ENCODE assay signal across 14 cellular contexts in the genomic region with DNA sequence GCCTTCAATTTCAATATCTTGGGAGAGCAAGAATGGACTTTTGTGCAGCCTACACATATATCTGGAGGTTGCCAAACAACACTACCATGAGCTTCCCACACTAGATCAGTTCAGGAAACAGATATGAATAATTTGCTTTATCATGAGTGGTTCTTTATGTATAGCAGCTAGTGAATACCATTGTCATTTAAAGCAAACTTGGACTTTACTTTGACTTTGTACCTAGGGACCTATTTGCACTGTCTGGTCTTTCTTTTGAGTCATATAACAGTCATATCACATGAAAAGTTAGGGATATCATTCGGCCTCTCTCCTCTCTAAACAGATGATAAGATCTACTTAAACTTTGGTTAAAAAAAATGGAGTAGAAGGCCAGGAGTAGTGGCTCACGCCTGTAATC. TPM values are rescaled to one million over a fixed set of nuclear protein-coding genes. Genes with fewer than 3 reads are reported as not detected.
DNase-seq lines count a peak whose midpoint lies in the region; ATAC-seq, FAIRE-seq and TF ChIP-seq lines count a peak whose summit lies in the region.
"Had no signal": no experiment of that assay in that cellular context is flagged by ENCODE, and none has a peak within 500 bp of the region (broad histone marks: within the 10 kb centered on the region; RNA-seq: fewer than 3 reads in every experiment).

No MANE protein-coding gene starts in this region.

- no peak for TF ChIP-seq RAD21 in HepG2 (CRISPR knock-in tag; IDR thresholded peaks at IDR 0.05)

- H3K27ac Mint-ChIP-seq in naive thymus-derived CD8-positive, alpha-beta T cell, result peak overlapping the region in 9 of 10 donors; percentile 17 to 76 (median 57)

- H3K4me1 Mint-ChIP-seq in naive thymus-derived CD8-positive, alpha-beta T cell, result peaks cover 12 to 63% (median 56%) of the 10 kb centered on the region in 4 donors

- H3K79me2 ChIP-seq in HepG2 (ENCODE audit: insufficient read depth, low read length), result no peaks in the 10 kb centered on the region
- no peaks in the 10 kb centered on the region for H3K79me2 ChIP-seq in endothelial cell of umbilical vein (ENCODE audit: control insufficient read depth, insufficient read depth, low read length)

- H3K4me2 ChIP-seq in HepG2 (ENCODE audit: low read depth, low read length), result peak overlapping the region; percentile 42
- no peak overlapping the region for H3K4me2 ChIP-seq in endothelial cell of umbilical vein (ENCODE audit: insufficient read depth, low read length)

- no peak overlapping the region for H2AFZ ChIP-seq in HepG2 (ENCODE audit: low read length)
- H2AFZ ChIP-seq in endothelial cell of umbilical vein (ENCODE audit: low read depth, low read length), result no peak overlapping the region

- no TSS peak for BruUV-seq in HepG2 (replicated peaks; lab: Mats Ljungman, UMichigan)
- BruUV-seq in endothelial cell of umbilical vein (replicated peaks; lab: Mats Ljungman, UMichigan), result no TSS peak

- no peak for TF ChIP-seq EP300 in HepG2 (IDR thresholded peaks at IDR 0.05; ENCODE audit: low read depth in 2 of 2, low read length in 2 of 2)
- TF ChIP-seq EP300 in HepG2 (CRISPR knock-in tag; IDR thresholded peaks at IDR 0.05; ENCODE audit: borderline replicate concordance), result no peak

- TF ChIP-seq POLR2A in HepG2 (IDR thresholded peaks at IDR 0.05; ENCODE audit: insufficient read depth in 1 of 2, low read depth in 2 of 2, low read length in 2 of 2) (no peak), right lobe of liver (IDR thresholded peaks at IDR 0.05) (no peak), endothelial cell of umbilical vein (IDR thresholded peaks at IDR 0.05; ENCODE audit: low read depth, low read length) (no peak), prostate gland (IDR thresholded peaks at IDR 0.05) (no peak)

- H4K20me1 ChIP-seq in HepG2 (ENCODE audit: insufficient read depth, low read length) (no peaks in the 10 kb centered on the region), endothelial cell of umbilical vein (replicated peaks; ENCODE audit: control insufficient read depth, extremely low read depth, insufficient read depth, low read length) (no peaks in the 10 kb centered on the region)

- peaks cover 0 to 2% (median 0%) of the 10 kb centered on the region in 9 donors for H3K9me3 Mint-ChIP-seq in naive thymus-derived CD8-positive, alpha-beta T cell

- H3K4me1 ChIP-seq in HepG2 (ENCODE audit: insufficient read depth, low read length) (peaks cover 54% of the 10 kb centered on the region), right lobe of liver (peaks cover 0 to 41% (median 13%) of the 10 kb centered on the region in 4 donors), endothelial cell of umbilical vein (ENCODE audit: control insufficient read depth, extremely low read depth, insufficient read depth, low read length) (peaks cover 8% of the 10 kb centered on the region), prostate gland (replicated peaks) (no peaks in the 10 kb centered on the region)

- TF ChIP-seq CTCF in HepG2 (CRISPR knock-in tag; IDR thresholded peaks at IDR 0.05) (no peak), right lobe of liver (IDR thresholded peaks at IDR 0.05) (no peak), D721Med (IDR thresholded peaks at IDR 0.05; ENCODE audit: insufficient read depth, missing control alignments) (no peak), endothelial cell of umbilical vein (IDR thresholded peaks at IDR 0.05; ENCODE audit: extremely low read depth in 1 of 2, insufficient read depth in 1 of 2, low read depth in 1 of 2, low read length in 2 of 2) (no peak), prostate gland (IDR thresholded peaks at IDR 0.05) (no peak)

- POLR2A ChIA-PET in HepG2 (lab: Yijun Ruan, JAX) (no interaction called here), endothelial cell of umbilical vein (lab: Charles Lee) (no interaction called here)
- POLR2A ChIA-PET in naive thymus-derived CD8-positive, alpha-beta T cell (lab: Charles Lee), result no interaction called here

- WGBS in HepG2 (ENCODE audit: low lambda C conversion rate), result 0% methylated on average over 2 of the region's 2 CpGs
- 59% methylated on average over 2 of the region's 2 CpGs for WGBS in right lobe of liver (ENCODE audit: insufficient coverage, low coverage, low lambda C conversion rate, missing lambda C conversion rate)
- 77% methylated on average over 2 of the region's 2 CpGs for WGBS in prostate gland

- H3K4me3 Mint-ChIP-seq in naive thymus-derived CD8-positive, alpha-beta T cell, result no peak overlapping the region

- H3K4me3 ChIP-seq in HepG2 (replicated peaks in 1 of 3; ENCODE audit: insufficient read depth in 1 of 3, low read depth in 2 of 3, low read length in 3 of 3), result no peak overlapping the region; a peak in 1 of 6 replicates
- no peak overlapping the region for H3K4me3 ChIP-seq in right lobe of liver
- no peak overlapping the region for H3K4me3 ChIP-seq in endothelial cell of umbilical vein (replicated peaks in 1 of 3; ENCODE audit: insufficient read depth in 1 of 3, low read depth in 1 of 3, low read length in 3 of 3)
- no peak overlapping the region for H3K4me3 ChIP-seq in prostate gland
- H3K4me3 ChIP-seq: HAP-1 had no signal

- no peaks in the 10 kb centered on the region for H3K36me3 ChIP-seq in HepG2 (replicated peaks in 1 of 2; ENCODE audit: control insufficient read depth in 1 of 2, insufficient read depth in 2 of 2, low read length in 2 of 2)
- no peaks in the 10 kb centered on the region for H3K36me3 ChIP-seq in right lobe of liver
- H3K36me3 ChIP-seq in endothelial cell of umbilical vein (ENCODE audit: control insufficient read depth in 2 of 2, extremely low read depth in 1 of 2, insufficient read depth in 2 of 2, low read length in 2 of 2), result no peaks in the 10 kb centered on the region
- no peaks in the 10 kb centered on the region for H3K36me3 ChIP-seq in prostate gland
- H3K36me3 ChIP-seq: BE2C, HAP-1 had no signal

- H3K9me3 ChIP-seq in HepG2 (ENCODE audit: low read length) (no peaks in the 10 kb centered on the region), right lobe of liver (no peaks in the 10 kb centered on the region), endothelial cell of umbilical vein (replicated peaks; ENCODE audit: control insufficient read depth, insufficient read depth, low read length) (no peaks in the 10 kb centered on the region), prostate gland (no peaks in the 10 kb centered on the region)
- H3K9me3 ChIP-seq: BE2C, HAP-1 had no signal

- DNase-seq in HepG2 (ENCODE audit: low spot score), result peak; percentile 65
- no peak for DNase-seq in right lobe of liver
- no peak for DNase-seq in D721Med (ENCODE audit: insufficient read length, low spot score)
- no peak for DNase-seq in endothelial cell of umbilical vein (ENCODE audit: low read depth, low spot score)
- no peak for DNase-seq in naive thymus-derived CD8-positive, alpha-beta T cell
- DNase-seq in NCI-H748 treated with DMSO at 0.1 percent for 48 hours (lab: John Stamatoyannopoulos, UW), result no peak
- no peak for DNase-seq in prostate gland (ENCODE audit: low spot score)
- no peak for DNase-seq in stimulated activated CD4-positive, alpha-beta T cell treated with anti-CD3 and anti-CD28 coated beads, Interleukin-2, amount 100 ng/mL, for 48 hours
- DNase-seq: BE2C, DMS 273 treated with DMSO at 0.1 percent for 48 hours had no signal

- CTCF ChIA-PET in HepG2 (lab: Yijun Ruan, JAX; ENCODE audit: low intra/inter-chr PET ratio, low total read pairs), result no interaction called here
- CTCF ChIA-PET in endothelial cell of umbilical vein (lab: Charles Lee), result no interaction called here

- H3K9me1 ChIP-seq in endothelial cell of umbilical vein (replicated peaks; ENCODE audit: control insufficient read depth, extremely low read depth, insufficient read depth, low read length), result no peaks in the 10 kb centered on the region

- ATAC-seq in HepG2 (no peak), right lobe of liver (no peak)
- no peak for ATAC-seq in naive thymus-derived CD8-positive, alpha-beta T cell

- in situ Hi-C loops in HepG2 (cut with HindIII; ENCODE audit: extremely low pct_ligation_motif_present, low pct_unique_long_range_greater_than_20kb), result loop anchor here (10.0 kb wide), 1 partner anchor 115 kb away; no protein-coding TSS in a partner anchor

- intact Hi-C loops in HepG2 (cut with micrococcal nuclease; ENCODE audit: unreplicated experiment), result no loop called here
- intact Hi-C loops in right lobe of liver (cut with DNase I), result no loop called here
- intact Hi-C loops in endothelial cell of umbilical vein (cut with micrococcal nuclease), result no loop called here
- intact Hi-C loops in prostate gland (cut with DNase I), result no loop called here

- H3K9ac ChIP-seq in HepG2 (ENCODE audit: insufficient read depth, low read depth, low read length) (no peak overlapping the region), endothelial cell of umbilical vein (replicated peaks; ENCODE audit: extremely low read depth, insufficient read depth, low read length) (no peak overlapping the region)

- no peaks in the 10 kb centered on the region for H3K36me3 Mint-ChIP-seq in naive thymus-derived CD8-positive, alpha-beta T cell

- dilution Hi-C loops in endothelial cell of umbilical vein (cut with MboI; ENCODE audit: extremely low pct_ligation_motif_present, low sequenced_read_pairs), result no loop called here

- peak; percentile 59 for FAIRE-seq in HepG2 (lab: Jason Lieb, UNC)
- FAIRE-seq in D721Med (lab: Jason Lieb, UNC), result peak; percentile 73
- peak; percentile 4 for FAIRE-seq in endothelial cell of umbilical vein (lab: Jason Lieb, UNC)
- FAIRE-seq: H1, HTR-8/SVneo had no signal

- H3K27ac ChIP-seq in HepG2 (ENCODE audit: extremely low read length, insufficient read depth, low read length) (no peak overlapping the region), right lobe of liver (no peak overlapping the region), endothelial cell of umbilical vein (ENCODE audit: insufficient read depth, low read depth, low read length) (no peak overlapping the region), prostate gland (no peak overlapping the region)
- H3K27ac ChIP-seq: C4-2B had no signal

- peaks cover 0 to 4% (median 0%) of the 10 kb centered on the region in 5 donors for H3K27me3 Mint-ChIP-seq in naive thymus-derived CD8-positive, alpha-beta T cell

- H3K27me3 ChIP-seq in HepG2 (ENCODE audit: control insufficient read depth in 1 of 2, insufficient read depth in 2 of 2, low read length in 2 of 2) (no peaks in the 10 kb centered on the region), right lobe of liver (no peaks in the 10 kb centered on the region), endothelial cell of umbilical vein (ENCODE audit: control insufficient read depth in 2 of 2, insufficient read depth in 2 of 2, low read length in 2 of 2) (no peaks in the 10 kb centered on the region), prostate gland (replicated peaks; ENCODE audit: insufficient read depth) (no peaks in the 10 kb centered on the region)
- H3K27me3 ChIP-seq: BE2C had no signal

RNA-seq across cellular contexts. Expression of a gene that starts 5.5 kb away (rescaled TPM):
- total RNA-seq in HepG2 (2016; rRNA removed; fragmentation: Illumina TruSeq; extraction: Trizol), result 17.6 and 23.9 TPM in 2 replicates
- total RNA-seq in HepG2 (2016; cell fraction: cytosol; rRNA removed; fragmentation: Illumina TruSeq; extraction: Trizol; ENCODE audit: low read depth), result 5.6 and 7.1 TPM in 2 replicates
- total RNA-seq in HepG2 (2016; cell fraction: insoluble cytoplasmic fraction; rRNA removed; fragmentation: Illumina TruSeq; extraction: Trizol), result 17.3 and 22.5 TPM in 2 replicates
- 20.1 and 26.9 TPM in 2 replicates for total RNA-seq in HepG2 (2016; cell fraction: membrane; rRNA removed; fragmentation: Illumina TruSeq; extraction: Trizol)
- 17.2 and 18.5 TPM in 2 replicates for total RNA-seq in HepG2 (2016; cell fraction: nucleus; rRNA removed; fragmentation: Illumina TruSeq; extraction: Trizol)
- 14.4 and 19.9 TPM in 2 replicates for polyA plus RNA-seq in HepG2 (2011; rRNA removed)
- polyA plus RNA-seq in HepG2 (2011; cell fraction: cytosol; rRNA removed), result 18.3 and 19.7 TPM in 2 replicates
- 19.7 and 23.1 TPM in 2 replicates for polyA plus RNA-seq in HepG2 (2011; cell fraction: nucleus; rRNA removed)
- 23.6 and 23.7 TPM in 2 replicates for polyA plus RNA-seq in HepG2 (2012)
- polyA plus RNA-seq in HepG2 (2016; cell fraction: cytosol; fragmentation: Illumina TruSeq; extraction: Trizol; ENCODE audit: low read depth), result 4.4 and 5.1 TPM in 2 replicates
- polyA plus RNA-seq in HepG2 (2016; cell fraction: insoluble cytoplasmic fraction; fragmentation: Illumina TruSeq; extraction: Trizol; ENCODE audit: low read depth), result 20.8 and 26.3 TPM in 2 replicates
- polyA plus RNA-seq in HepG2 (2016; cell fraction: membrane; fragmentation: Illumina TruSeq; extraction: Trizol; ENCODE audit: low read depth), result 15.3 and 16.7 TPM in 2 replicates
- 20.1 and 21.0 TPM in 2 replicates for polyA plus RNA-seq in HepG2 (2016; cell fraction: nucleus; fragmentation: Illumina TruSeq; extraction: Trizol; ENCODE audit: insufficient read depth, low read depth)
- polyA minus RNA-seq in HepG2 (2011; rRNA and poly(A)+ RNA removed; ENCODE audit: low replicate concordance), result 88.3 and 148 TPM in 2 replicates
- 24.9 and 29.0 TPM in 2 replicates for polyA minus RNA-seq in HepG2 (2011; cell fraction: cytosol; rRNA and poly(A)+ RNA removed)
- 61.7 and 70.2 TPM in 2 replicates for polyA minus RNA-seq in HepG2 (2011; cell fraction: nucleus; rRNA and poly(A)+ RNA removed)
- 10 to 100 TPM; 18.0 to 40.7 (median 20.8) TPM for total RNA-seq in right lobe of liver
- total RNA-seq in endothelial cell of umbilical vein, result 22.1 and 25.3 TPM in 2 replicates
- 6.6 and 8.7 TPM in 2 replicates for polyA plus RNA-seq in endothelial cell of umbilical vein
- polyA plus RNA-seq in endothelial cell of umbilical vein (2011; cell fraction: cytosol; rRNA removed), result 9.3 and 10.5 TPM in 2 replicates
- polyA plus RNA-seq in endothelial cell of umbilical vein (2011; cell fraction: nucleus; rRNA removed), result 16.3 and 17.1 TPM in 2 replicates
- polyA plus RNA-seq in endothelial cell of umbilical vein (2012), result 12.8 and 13.3 TPM in 2 replicates
- 31.9 and 42.7 TPM in 2 replicates for polyA minus RNA-seq in endothelial cell of umbilical vein
- polyA minus RNA-seq in endothelial cell of umbilical vein (2011; cell fraction: cytosol; rRNA and poly(A)+ RNA removed), result 55.8 TPM
- 29.2 and 32.1 TPM in 2 replicates for polyA minus RNA-seq in endothelial cell of umbilical vein (2011; cell fraction: nucleus; rRNA and poly(A)+ RNA removed)
- total RNA-seq in naive thymus-derived CD8-positive, alpha-beta T cell, result 10 to 100 TPM; 48.5 to 49.5 TPM
- 10 to 100 TPM; 14.6 to 23.4 (median 18.6) TPM for polyA plus RNA-seq in naive thymus-derived CD8-positive, alpha-beta T cell
- 10 to 100 TPM; 23.2 to 76.9 TPM for total RNA-seq in prostate gland
